13 cellular contexts compared by ENCODE assay signal in the genomic region with DNA sequence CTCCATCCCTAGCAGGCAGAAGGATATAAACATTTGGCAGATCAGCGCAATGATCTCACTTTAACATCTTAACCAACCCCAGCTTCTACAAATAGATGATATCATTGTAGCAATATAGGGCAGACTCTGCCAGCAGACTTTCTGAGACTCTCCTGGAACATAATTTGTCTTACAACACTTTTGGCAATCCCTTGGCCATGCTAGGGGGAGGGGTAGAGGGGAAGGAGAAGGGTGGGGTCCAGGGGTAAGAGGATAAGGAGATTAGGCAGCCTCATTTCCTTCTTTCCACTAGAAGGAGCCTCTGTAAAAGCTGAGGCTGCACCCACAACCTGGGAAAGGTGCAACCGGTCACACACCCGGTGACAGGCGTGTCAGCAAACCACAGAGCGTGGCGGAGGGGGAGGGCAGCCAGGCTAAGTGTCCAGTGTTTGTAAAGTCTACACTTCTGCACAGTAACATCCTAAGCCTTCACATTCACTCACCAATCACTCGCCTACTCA. TPM values are rescaled to one million over a fixed set of nuclear protein-coding genes. Genes with fewer than 3 reads are reported as not detected.
DNase-seq lines count a peak whose midpoint lies in the region; ATAC-seq and TF ChIP-seq lines count a peak whose summit lies in the region.
"Had no signal": no experiment of that assay in that cellular context is flagged by ENCODE, and none has a peak within 500 bp of the region (broad histone marks: within the 10 kb centered on the region; RNA-seq: fewer than 3 reads in every experiment).

No MANE protein-coding gene starts in this region.

- no peaks in the 10 kb centered on the region for H3K27me3 Mint-ChIP-seq in T-cell

- WGBS in heart right ventricle, 2 donors: 88 to 91% methylated on average over 7 of the region's 7 CpGs

- no peak overlapping the region for H3K27ac ChIP-seq in right atrium auricular region
- H3K27ac ChIP-seq in heart right ventricle: no peak overlapping the region

- peak overlapping the region; percentile 34 to 55 for H3K27ac Mint-ChIP-seq in T-cell

- no peaks in the 10 kb centered on the region for H3K9me3 Mint-ChIP-seq in T-cell

- H3K9me3 ChIP-seq in right atrium auricular region (no peaks in the 10 kb centered on the region), heart right ventricle (no peaks in the 10 kb centered on the region)
- H3K9me3 ChIP-seq: gastrocnemius medialis had no signal

- no peaks in the 10 kb centered on the region for H3K4me1 ChIP-seq in right atrium auricular region
- peaks cover 0 to 4% (median 0%) of the 10 kb centered on the region in 9 donors for H3K4me1 ChIP-seq in heart right ventricle

- CTCF ChIA-PET in T-cell (lab: Charles Lee): interaction anchor here (0.7 kb wide), 2 partner anchors 8 to 16 kb away, joined by 4 read pairs; a partner anchor contains a TSS

- H3K36me3 ChIP-seq in right atrium auricular region (no peaks in the 10 kb centered on the region), heart right ventricle (no peaks in the 10 kb centered on the region)
- H3K36me3 ChIP-seq: gastrocnemius medialis had no signal

- POLR2A ChIA-PET in T-cell (lab: Charles Lee): no interaction called here

- no peaks in the 10 kb centered on the region for H3K27me3 ChIP-seq in right atrium auricular region
- H3K27me3 ChIP-seq in heart right ventricle: no peaks in the 10 kb centered on the region
- H3K27me3 ChIP-seq: gastrocnemius medialis had no signal

- peaks cover 21 to 31% (median 22%) of the 10 kb centered on the region in 3 donors for H3K4me1 Mint-ChIP-seq in T-cell

- H3K4me3 ChIP-seq in right atrium auricular region (no peak overlapping the region), heart right ventricle (no peak overlapping the region)
- H3K4me3 ChIP-seq: gastrocnemius medialis, smooth muscle cell had no signal

- H3K4me3 Mint-ChIP-seq in T-cell: no peak overlapping the region

- no peak for TF ChIP-seq CTCF in right atrium auricular region (IDR thresholded peaks at IDR 0.05)
- no peak for TF ChIP-seq CTCF in heart right ventricle (IDR thresholded peaks at IDR 0.05)

- no peaks in the 10 kb centered on the region for H3K36me3 Mint-ChIP-seq in T-cell

- ATAC-seq in heart right ventricle (no peak), T-cell (replicated peaks in 1 of 4) (no peak), HG02678 (IDR thresholded peaks at IDR 0.05; ENCODE audit: unreplicated experiment) (no peak)
- ATAC-seq: gastrocnemius medialis had no signal

- intact Hi-C loops in heart right ventricle (cut with DNase I): no loop called here

- DNase-seq in right atrium auricular region (ENCODE audit: low spot score) (peak; percentile 34), heart right ventricle (no peak), T-cell (no peak), kidney glomerular epithelial cell (lab: John Stamatoyannopoulos, UW) (peak; percentile 66), NCI-H1417 (lab: John Stamatoyannopoulos, UW) (no peak), iPS-NIHi11 (ENCODE audit: low spot score) (no peak)
- DNase-seq in stimulated activated CD4-positive, alpha-beta T cell treated with anti-CD3 and anti-CD28 coated beads, Interleukin-1b, Interleukin-23, amount 100 ng/mL, for 48 hours: no peak
- DNase-seq: activated CD8-positive, alpha-beta memory T cell treated with anti-CD3 and anti-CD28 coated beads for 24 hours; anterior cingulate cortex; gastrocnemius medialis; MM.1S had no signal

RNA-seq across cellular contexts. Expression of a gene that starts 8.7 kb away (rescaled TPM):
- total RNA-seq in right atrium auricular region (10 to 100 TPM; 47.5 to 50.7 TPM), heart right ventricle (10 to 100 TPM; 31.8 to 60.4 (median 47.0) TPM), T-cell (10 to 100 TPM; 83.3 to 99.3 (median 84.9) TPM)
- 10 to 100 TPM; 38.4 to 59.0 TPM for polyA plus RNA-seq in heart right ventricle

Comparison
In these comparisons a context has a peak if more than half of its experiments do, and no peak if none do; other contexts are left out.
1. DNase-seq: peak in right atrium auricular region (single experiment) and kidney glomerular epithelial cell (single experiment); none in heart right ventricle (0 of 2), T-cell (0 of 34), NCI-H1417 (0 of 3), stimulated activated CD4-positive, alpha-beta T cell treated with anti-CD3 and anti-CD28 coated beads, Interleukin-1b, Interleukin-23, amount 100 ng/mL, for 48 hours (single experiment) and iPS-NIHi11 (single experiment).